ENCODE assay signal across 3 cellular contexts in the genomic region with DNA sequence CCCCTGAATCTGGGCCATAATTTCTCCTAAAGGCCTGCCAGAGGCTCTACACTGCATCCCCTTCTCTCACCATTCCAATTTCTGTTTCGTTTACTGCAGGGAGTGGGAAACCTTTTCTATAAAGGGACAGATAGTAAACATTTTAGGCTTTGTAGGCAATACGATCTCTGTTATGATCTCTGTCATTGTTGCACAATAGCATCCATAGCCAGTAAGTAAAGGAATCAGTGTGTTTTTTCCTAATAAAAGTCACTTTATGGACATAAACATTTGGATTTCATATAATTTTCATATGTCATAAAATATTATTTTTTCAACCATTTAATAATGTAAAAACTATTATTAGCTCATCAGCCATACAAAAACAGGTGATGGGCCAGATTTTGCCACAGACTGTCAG.
TF ChIP-seq lines count a peak whose summit lies in the region.

No MANE protein-coding gene starts in this region.

TF ChIP-seq in HepG2, 621 proteins besides CTCF, POLR2A, EP300 and RAD21:
- peak; percentile 21; the same call in 1 of the 2 replicates for TF ChIP-seq CEBPB (IDR thresholded peaks at IDR 0.05; ENCODE audit: borderline replicate concordance, low read depth, low read length)
- TF ChIP-seq GPBP1L1 (CRISPR knock-in tag; IDR thresholded peaks at IDR 0.05) = no peak

TF ChIP-seq in IMR-90, 13 proteins besides CTCF, POLR2A, EP300 and RAD21:
- TF ChIP-seq NFE2L2 (IDR thresholded peaks at IDR 0.05; ENCODE audit: low read depth, low read length) = no peak
- peak; percentile 64 for TF ChIP-seq CEBPB (IDR thresholded peaks at IDR 0.05; ENCODE audit: low read depth, low read length)
- TF ChIP-seq MAZ (IDR thresholded peaks at IDR 0.05; ENCODE audit: borderline replicate concordance, low read depth, low read length) = no peak

TF ChIP-seq in K562, 482 proteins besides CTCF, POLR2A, EP300 and RAD21:
- TF ChIP-seq CEBPG (CRISPR knock-in tag; IDR thresholded peaks at IDR 0.05) = no peak
- TF ChIP-seq CEBPG (tag; conservative IDR thresholded peaks at IDR 0.05 in 1 of 2, IDR thresholded peaks at IDR 0.05 in 1 of 2) = peak in 1 of 2 experiments; percentile 54; a peak in 1 of 4 replicates
- no peak for TF ChIP-seq TCF15 (CRISPR knock-in tag; IDR thresholded peaks at IDR 0.05)
- TF ChIP-seq CEBPB (tag; IDR thresholded peaks at IDR 0.05) = peak; percentile 58; the same call in 1 of the 2 replicates
TF ChIP-seq in K562: peak in this region for 2.
